Comparison of ENCODE assay signal across 11 cellular contexts in the genomic region with DNA sequence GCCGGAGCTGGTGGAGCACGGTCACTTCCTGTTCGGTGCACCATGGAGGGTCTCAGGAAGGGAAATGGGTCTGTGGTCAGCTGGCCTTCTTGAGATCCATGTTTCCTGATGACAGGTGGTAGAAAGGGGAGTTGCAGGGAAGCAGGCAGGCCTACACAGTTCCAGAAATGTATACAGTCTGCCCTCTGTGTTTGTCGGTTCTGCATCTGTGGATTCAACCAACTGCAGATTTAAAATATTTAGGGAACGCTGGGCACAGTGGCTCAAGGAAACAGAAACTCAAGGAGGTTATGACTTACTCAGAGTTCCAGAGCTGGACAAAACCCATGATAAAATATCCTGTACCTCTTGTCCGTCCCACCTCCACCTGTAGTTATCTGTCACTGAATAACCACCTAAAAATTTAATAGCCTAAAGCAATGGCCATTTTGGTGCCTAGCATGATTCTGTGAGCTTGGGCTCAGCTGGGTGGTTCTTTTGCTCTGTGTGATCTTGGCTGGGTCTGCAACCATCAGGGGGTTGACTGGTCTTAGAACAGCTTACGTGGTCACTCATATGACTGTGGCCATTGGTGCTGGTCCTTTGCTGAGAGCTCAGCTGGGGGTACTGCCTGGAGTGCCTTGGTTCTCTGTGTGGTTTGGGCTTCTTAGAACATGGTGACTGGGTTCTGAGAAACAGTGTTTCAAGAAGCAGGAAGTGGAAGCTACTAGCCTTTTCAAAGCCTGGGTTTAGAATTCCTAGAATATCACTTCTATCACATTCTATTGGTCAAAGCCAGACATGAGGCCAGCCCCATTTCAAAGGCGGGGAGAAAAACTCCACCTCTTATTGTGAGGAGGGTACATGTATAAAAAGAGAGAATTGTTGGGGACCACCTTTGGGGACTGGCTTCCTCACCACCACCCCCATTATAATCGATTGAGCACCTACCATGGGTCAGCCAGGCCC.
DNase-seq lines count a peak whose midpoint lies in the region; ATAC-seq and TF ChIP-seq lines count a peak whose summit lies in the region.
"Had no signal": no experiment of that assay in that cellular context is flagged by ENCODE, and none has a peak within 500 bp of the region (broad histone marks: within the 10 kb centered on the region; RNA-seq: fewer than 3 reads in every experiment).

No MANE protein-coding gene starts in this region.

- no TSS peak for BruUV-seq in PC-3 (replicated peaks; lab: Mats Ljungman, UMichigan)

- POLR2A ChIA-PET in CD4-positive, alpha-beta memory T cell (lab: Charles Lee; ENCODE audit: partially characterized antibody) = interaction anchor here (1.0 to 1.8 kb wide), 2 partner anchors 9 to 240 kb away, joined by 3 to 4 read pairs; a partner anchor contains a TSS
- POLR2A ChIA-PET in PC-3 (lab: Charles Lee; ENCODE audit: unreplicated experiment) = no interaction called here

- no peaks in the 10 kb centered on the region for H3K27me3 Mint-ChIP-seq in CD4-positive, alpha-beta memory T cell
- H3K27me3 Mint-ChIP-seq in chondrocyte (ENCODE audit: low read depth) = no peaks in the 10 kb centered on the region

- intact Hi-C loops in CD4-positive, alpha-beta memory T cell (cut with micrococcal nuclease) = no loop called here
- intact Hi-C loops in PC-3 (cut with micrococcal nuclease) (loop anchor here (5.0 kb wide), 1 partner anchor 88 kb away; no protein-coding TSS in a partner anchor), gastrocnemius medialis (cut with DNase I; ENCODE audit: low total_unique reads) (loop anchor here (5.0 to 10.0 kb wide), 2 partner anchors 88 to 455 kb away; no protein-coding TSS in a partner anchor)

- CTCF ChIA-PET in CD4-positive, alpha-beta memory T cell (lab: Charles Lee; ENCODE audit: partially characterized antibody) = interaction anchor here (0.5 to 1.3 kb wide), 4 partner anchors 11 to 688 kb away, joined by 3 read pairs; no protein-coding TSS in a partner anchor
- CTCF ChIA-PET in PC-3 (lab: Charles Lee) = no interaction called here

- peaks cover 10% of the 10 kb centered on the region for H3F3A ChIP-seq in PC-3 (ENCODE audit: low read length, unreplicated experiment)

- peaks cover 0 to 6% (median 3%) of the 10 kb centered on the region in 8 donors for H3K9me3 Mint-ChIP-seq in CD4-positive, alpha-beta memory T cell
- H3K9me3 Mint-ChIP-seq in chondrocyte (ENCODE audit: low read depth) = peaks cover 2% of the 10 kb centered on the region

- no peaks in the 10 kb centered on the region for H3K79me2 ChIP-seq in PC-3 (ENCODE audit: low read length)

- H2AFZ ChIP-seq in PC-3 (ENCODE audit: low read length) = no peak overlapping the region

- no peak for DNase-seq in CD4-positive, alpha-beta memory T cell
- no peak for DNase-seq in PC-3
- DNase-seq in chondrocyte (ENCODE audit: low spot score) = no peak
- DNase-seq in gastrocnemius medialis = no peak
- DNase-seq in NCI-H146 treated with DMSO at 0.1 percent for 48 hours (lab: John Stamatoyannopoulos, UW; ENCODE audit: unreplicated experiment) = no peak
- DNase-seq in D341Med (ENCODE audit: low spot score) = no peak
- no peak for DNase-seq in globus pallidus (ENCODE audit: low spot score)
- DNase-seq: DMS153, NCI-H524, psoas muscle had no signal

- TF ChIP-seq CTCF in PC-3 (conservative IDR thresholded peaks at IDR 0.05; ENCODE audit: low read depth, low read length) (no peak), chondrocyte (IDR thresholded peaks at IDR 0.05) (no peak), gastrocnemius medialis (IDR thresholded peaks at IDR 0.05 in 4 of 5, conservative IDR thresholded peaks at IDR 0.05 in 1 of 5) (no peak)

- H3K36me3 ChIP-seq in CD4-positive, alpha-beta memory T cell (ENCODE audit: insufficient read depth, low read length) = no peaks in the 10 kb centered on the region
- H3K36me3 ChIP-seq in PC-3 (ENCODE audit: low read depth, low read length) = peaks cover 9% of the 10 kb centered on the region; the same call in 1 of the 2 replicates
- H3K36me3 ChIP-seq in gastrocnemius medialis = no peaks in the 10 kb centered on the region

- no peak overlapping the region for H3K9ac ChIP-seq in PC-3 (ENCODE audit: low read length)

- peaks cover 53 to 71% (median 60%) of the 10 kb centered on the region in 4 donors for H3K4me1 Mint-ChIP-seq in CD4-positive, alpha-beta memory T cell
- H3K4me1 Mint-ChIP-seq in chondrocyte (ENCODE audit: low read depth) = peaks cover 64% of the 10 kb centered on the region

- H4K20me1 ChIP-seq in PC-3 (ENCODE audit: low read length) = no peaks in the 10 kb centered on the region

- no peaks in the 10 kb centered on the region for H3K9me3 ChIP-seq in CD4-positive, alpha-beta memory T cell (ENCODE audit: control insufficient read depth in 1 of 2, low read length in 2 of 2)
- H3K9me3 ChIP-seq in PC-3 (ENCODE audit: low read length) (no peaks in the 10 kb centered on the region), gastrocnemius medialis (no peaks in the 10 kb centered on the region)
- H3K9me3 ChIP-seq: psoas muscle had no signal

- no peaks in the 10 kb centered on the region for H3K27me3 ChIP-seq in CD4-positive, alpha-beta memory T cell (ENCODE audit: insufficient read depth, low read length)
- H3K27me3 ChIP-seq in PC-3 (ENCODE audit: low read length) = no peaks in the 10 kb centered on the region
- no peaks in the 10 kb centered on the region for H3K27me3 ChIP-seq in gastrocnemius medialis

- no peaks in the 10 kb centered on the region for H3K9me2 ChIP-seq in PC-3 (replicated peaks; ENCODE audit: low read length)

- in situ Hi-C loops in gastrocnemius medialis (cut with MboI; ENCODE audit: low sequenced_read_pairs in 4 of 4) = no loop called here

- no peak overlapping the region for H3K4me2 ChIP-seq in PC-3 (ENCODE audit: low read length)

- H3K4me1 ChIP-seq in CD4-positive, alpha-beta memory T cell (ENCODE audit: insufficient read depth, low read length) = peaks cover 63% of the 10 kb centered on the region
- peaks cover 65% of the 10 kb centered on the region for H3K4me1 ChIP-seq in PC-3 (ENCODE audit: insufficient read depth, low read length)
- peaks cover 20 to 23% of the 10 kb centered on the region in 2 donors for H3K4me1 ChIP-seq in gastrocnemius medialis

- peak overlapping the region; percentile 31 to 92 (median 87) for H3K27ac Mint-ChIP-seq in CD4-positive, alpha-beta memory T cell
- peak overlapping the region; percentile 63 for H3K27ac Mint-ChIP-seq in chondrocyte (ENCODE audit: unreplicated experiment)

- peaks cover 29 to 36% of the 10 kb centered on the region in 2 donors for H3K36me3 Mint-ChIP-seq in CD4-positive, alpha-beta memory T cell
- H3K36me3 Mint-ChIP-seq in chondrocyte (ENCODE audit: low read depth) = peaks cover 22% of the 10 kb centered on the region

- peak overlapping the region in 7 of 8 donors; percentile 59 to 85 (median 79) for H3K4me3 Mint-ChIP-seq in CD4-positive, alpha-beta memory T cell
- H3K4me3 Mint-ChIP-seq in chondrocyte (ENCODE audit: unreplicated experiment) = no peak overlapping the region

- ATAC-seq in PC-3 (no peak), gastrocnemius medialis (no peak), GM19324 (IDR thresholded peaks at IDR 0.05; ENCODE audit: low FRiP score, unreplicated experiment) (no peak)
- ATAC-seq: psoas muscle had no signal

- peak overlapping the region in 1 of 2 donors; percentile 13 for H3K4me3 ChIP-seq in CD4-positive, alpha-beta memory T cell (ENCODE audit: low read length in 2 of 2)
- H3K4me3 ChIP-seq in PC-3 (ENCODE audit: low read length) = no peak overlapping the region
- no peak overlapping the region for H3K4me3 ChIP-seq in gastrocnemius medialis
- H3K4me3 ChIP-seq: psoas muscle had no signal

- peak overlapping the region; percentile 29 for H3K27ac ChIP-seq in CD4-positive, alpha-beta memory T cell (ENCODE audit: low read depth, low read length)
- peak overlapping the region; percentile 97; the same call in 1 of the 2 replicates for H3K27ac ChIP-seq in PC-3 (ENCODE audit: low read length)
- peak overlapping the region in 3 of 4 donors; percentile 76 to 83 (median 82) for H3K27ac ChIP-seq in gastrocnemius medialis

- TF ChIP-seq POLR2A in gastrocnemius medialis (IDR thresholded peaks at IDR 0.05) = no peak

Comparison
In these comparisons a context has a peak if more than half of its experiments do, and no peak if none do; other contexts are left out.
1. H3K27ac ChIP-seq: peak in every context shown above with its lines; median percentile 97 in PC-3; 82 in gastrocnemius medialis; 29 in CD4-positive, alpha-beta memory T cell.